In the genomic region with DNA sequence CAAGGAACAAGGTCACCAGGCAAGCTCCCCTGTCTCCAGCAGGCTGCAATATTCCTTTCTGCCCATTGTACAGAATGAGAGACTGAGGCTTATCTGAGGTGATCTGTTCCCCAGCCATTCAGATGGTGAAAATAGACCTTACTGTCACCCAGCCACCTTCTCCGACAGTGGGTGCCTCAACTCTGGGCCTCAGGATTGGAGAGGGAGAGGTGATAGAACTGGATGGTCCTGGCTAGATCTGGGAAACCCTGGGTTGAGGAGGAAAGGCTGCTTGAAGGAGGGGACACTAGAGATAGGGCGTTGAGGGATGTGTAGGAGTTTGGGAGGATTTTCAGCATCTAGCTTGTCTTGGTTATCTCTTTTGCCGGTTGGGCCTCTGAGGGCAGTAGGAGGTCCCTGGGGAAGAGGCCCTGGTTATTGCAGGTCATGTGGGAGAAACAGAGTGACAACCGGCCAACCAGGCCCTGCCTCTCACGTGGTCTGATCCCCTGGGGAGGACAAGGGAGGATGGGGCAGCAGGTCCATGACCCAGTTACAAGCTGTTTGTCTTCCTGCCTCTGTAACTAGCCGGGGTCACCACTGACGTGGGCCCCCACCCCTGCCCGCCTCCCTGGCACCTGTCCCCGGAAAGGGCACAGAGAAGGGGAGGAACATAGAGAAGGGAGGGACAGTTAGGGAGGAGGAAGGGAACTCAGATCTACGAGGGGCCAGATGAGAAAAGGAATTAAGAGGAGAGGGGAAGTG, we compare ENCODE assay signal across 1 cellular context.
TF ChIP-seq lines count a peak whose summit lies in the region.

No MANE protein-coding gene starts in this region.

TF ChIP-seq in GM23338, 12 proteins besides CTCF, POLR2A, EP300 and RAD21 (continued from another document):
- TF ChIP-seq, protein P1, sequence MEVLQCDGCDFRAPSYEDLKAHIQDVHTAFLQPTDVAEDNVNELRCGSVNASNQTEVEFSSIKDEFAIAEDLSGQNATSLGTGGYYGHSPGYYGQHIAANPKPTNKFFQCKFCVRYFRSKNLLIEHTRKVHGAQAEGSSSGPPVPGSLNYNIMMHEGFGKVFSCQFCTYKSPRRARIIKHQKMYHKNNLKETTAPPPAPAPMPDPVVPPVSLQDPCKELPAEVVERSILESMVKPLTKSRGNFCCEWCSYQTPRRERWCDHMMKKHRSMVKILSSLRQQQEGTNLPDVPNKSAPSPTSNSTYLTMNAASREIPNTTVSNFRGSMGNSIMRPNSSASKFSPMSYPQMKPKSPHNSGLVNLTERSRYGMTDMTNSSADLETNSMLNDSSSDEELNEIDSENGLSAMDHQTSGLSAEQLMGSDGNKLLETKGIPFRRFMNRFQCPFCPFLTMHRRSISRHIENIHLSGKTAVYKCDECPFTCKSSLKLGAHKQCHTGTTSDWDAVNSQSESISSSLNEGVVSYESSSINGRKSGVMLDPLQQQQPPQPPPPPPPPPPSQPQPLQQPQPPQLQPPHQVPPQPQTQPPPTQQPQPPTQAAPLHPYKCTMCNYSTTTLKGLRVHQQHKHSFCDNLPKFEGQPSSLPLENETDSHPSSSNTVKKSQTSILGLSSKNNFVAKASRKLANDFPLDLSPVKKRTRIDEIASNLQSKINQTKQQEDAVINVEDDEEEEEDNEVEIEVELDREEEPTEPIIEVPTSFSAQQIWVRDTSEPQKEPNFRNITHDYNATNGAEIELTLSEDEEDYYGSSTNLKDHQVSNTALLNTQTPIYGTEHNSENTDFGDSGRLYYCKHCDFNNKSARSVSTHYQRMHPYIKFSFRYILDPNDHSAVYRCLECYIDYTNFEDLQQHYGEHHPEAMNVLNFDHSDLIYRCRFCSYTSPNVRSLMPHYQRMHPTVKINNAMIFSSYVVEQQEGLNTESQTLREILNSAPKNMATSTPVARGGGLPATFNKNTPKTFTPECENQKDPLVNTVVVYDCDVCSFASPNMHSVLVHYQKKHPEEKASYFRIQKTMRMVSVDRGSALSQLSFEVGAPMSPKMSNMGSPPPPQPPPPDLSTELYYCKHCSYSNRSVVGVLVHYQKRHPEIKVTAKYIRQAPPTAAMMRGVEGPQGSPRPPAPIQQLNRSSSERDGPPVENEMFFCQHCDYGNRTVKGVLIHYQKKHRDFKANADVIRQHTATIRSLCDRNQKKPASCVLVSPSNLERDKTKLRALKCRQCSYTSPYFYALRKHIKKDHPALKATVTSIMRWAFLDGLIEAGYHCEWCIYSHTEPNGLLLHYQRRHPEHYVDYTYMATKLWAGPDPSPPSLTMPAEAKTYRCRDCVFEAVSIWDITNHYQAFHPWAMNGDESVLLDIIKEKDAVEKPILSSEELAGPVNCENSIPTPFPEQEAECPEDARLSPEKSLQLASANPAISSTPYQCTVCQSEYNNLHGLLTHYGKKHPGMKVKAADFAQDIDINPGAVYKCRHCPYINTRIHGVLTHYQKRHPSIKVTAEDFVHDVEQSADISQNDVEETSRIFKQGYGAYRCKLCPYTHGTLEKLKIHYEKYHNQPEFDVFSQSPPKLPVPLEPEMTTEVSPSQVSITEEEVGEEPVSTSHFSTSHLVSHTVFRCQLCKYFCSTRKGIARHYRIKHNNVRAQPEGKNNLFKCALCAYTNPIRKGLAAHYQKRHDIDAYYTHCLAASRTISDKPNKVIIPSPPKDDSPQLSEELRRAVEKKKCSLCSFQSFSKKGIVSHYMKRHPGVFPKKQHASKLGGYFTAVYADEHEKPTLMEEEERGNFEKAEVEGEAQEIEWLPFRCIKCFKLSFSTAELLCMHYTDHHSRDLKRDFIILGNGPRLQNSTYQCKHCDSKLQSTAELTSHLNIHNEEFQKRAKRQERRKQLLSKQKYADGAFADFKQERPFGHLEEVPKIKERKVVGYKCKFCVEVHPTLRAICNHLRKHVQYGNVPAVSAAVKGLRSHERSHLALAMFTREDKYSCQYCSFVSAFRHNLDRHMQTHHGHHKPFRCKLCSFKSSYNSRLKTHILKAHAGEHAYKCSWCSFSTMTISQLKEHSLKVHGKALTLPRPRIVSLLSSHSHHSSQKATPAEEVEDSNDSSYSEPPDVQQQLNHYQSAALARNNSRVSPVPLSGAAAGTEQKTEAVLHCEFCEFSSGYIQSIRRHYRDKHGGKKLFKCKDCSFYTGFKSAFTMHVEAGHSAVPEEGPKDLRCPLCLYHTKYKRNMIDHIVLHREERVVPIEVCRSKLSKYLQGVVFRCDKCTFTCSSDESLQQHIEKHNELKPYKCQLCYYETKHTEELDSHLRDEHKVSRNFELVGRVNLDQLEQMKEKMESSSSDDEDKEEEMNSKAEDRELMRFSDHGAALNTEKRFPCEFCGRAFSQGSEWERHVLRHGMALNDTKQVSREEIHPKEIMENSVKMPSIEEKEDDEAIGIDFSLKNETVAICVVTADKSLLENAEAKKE (CRISPR knock-in tag; IDR thresholded peaks at IDR 0.05) = no peak
- TF ChIP-seq JUNB (IDR thresholded peaks at IDR 0.05; ENCODE audit: unreplicated experiment) (no peak), CREB1 (CRISPR knock-in tag; IDR thresholded peaks at IDR 0.05; ENCODE audit: low read depth) (no peak), NANOG (IDR thresholded peaks at IDR 0.05; ENCODE audit: borderline replicate concordance) (no peak)
- TF ChIP-seq, protein P2, sequence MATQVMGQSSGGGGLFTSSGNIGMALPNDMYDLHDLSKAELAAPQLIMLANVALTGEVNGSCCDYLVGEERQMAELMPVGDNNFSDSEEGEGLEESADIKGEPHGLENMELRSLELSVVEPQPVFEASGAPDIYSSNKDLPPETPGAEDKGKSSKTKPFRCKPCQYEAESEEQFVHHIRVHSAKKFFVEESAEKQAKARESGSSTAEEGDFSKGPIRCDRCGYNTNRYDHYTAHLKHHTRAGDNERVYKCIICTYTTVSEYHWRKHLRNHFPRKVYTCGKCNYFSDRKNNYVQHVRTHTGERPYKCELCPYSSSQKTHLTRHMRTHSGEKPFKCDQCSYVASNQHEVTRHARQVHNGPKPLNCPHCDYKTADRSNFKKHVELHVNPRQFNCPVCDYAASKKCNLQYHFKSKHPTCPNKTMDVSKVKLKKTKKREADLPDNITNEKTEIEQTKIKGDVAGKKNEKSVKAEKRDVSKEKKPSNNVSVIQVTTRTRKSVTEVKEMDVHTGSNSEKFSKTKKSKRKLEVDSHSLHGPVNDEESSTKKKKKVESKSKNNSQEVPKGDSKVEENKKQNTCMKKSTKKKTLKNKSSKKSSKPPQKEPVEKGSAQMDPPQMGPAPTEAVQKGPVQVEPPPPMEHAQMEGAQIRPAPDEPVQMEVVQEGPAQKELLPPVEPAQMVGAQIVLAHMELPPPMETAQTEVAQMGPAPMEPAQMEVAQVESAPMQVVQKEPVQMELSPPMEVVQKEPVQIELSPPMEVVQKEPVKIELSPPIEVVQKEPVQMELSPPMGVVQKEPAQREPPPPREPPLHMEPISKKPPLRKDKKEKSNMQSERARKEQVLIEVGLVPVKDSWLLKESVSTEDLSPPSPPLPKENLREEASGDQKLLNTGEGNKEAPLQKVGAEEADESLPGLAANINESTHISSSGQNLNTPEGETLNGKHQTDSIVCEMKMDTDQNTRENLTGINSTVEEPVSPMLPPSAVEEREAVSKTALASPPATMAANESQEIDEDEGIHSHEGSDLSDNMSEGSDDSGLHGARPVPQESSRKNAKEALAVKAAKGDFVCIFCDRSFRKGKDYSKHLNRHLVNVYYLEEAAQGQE (IDR thresholded peaks at IDR 0.05; ENCODE audit: unreplicated experiment) = no peak
